ENCODE assay signal across 19 cellular contexts in the genomic region with DNA sequence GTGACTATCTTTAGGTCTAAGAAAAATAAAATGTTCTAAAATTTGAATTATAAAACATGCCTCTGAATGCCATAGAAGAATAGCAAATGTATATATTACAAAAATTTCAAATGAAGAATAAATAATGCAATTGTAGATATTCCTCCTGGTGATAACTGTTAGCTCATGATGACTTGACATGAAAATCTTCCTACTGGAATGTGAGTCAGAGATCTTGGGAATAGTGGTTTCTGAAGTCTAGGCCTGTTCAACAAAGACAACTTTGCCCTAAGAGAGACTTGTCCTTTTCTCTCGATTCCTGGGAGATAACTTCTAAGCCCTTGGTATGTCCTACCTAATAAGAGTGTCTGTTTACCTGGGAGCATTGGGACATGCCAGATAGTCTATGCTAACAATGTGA.
"Had no signal": no experiment of that assay in that cellular context is flagged by ENCODE, and none has a peak within 500 bp of the region (broad histone marks: within the 10 kb centered on the region; RNA-seq: fewer than 3 reads in every experiment).

No MANE protein-coding gene starts in this region.

- H3K4me1 ChIP-seq: pancreas had no signal

- ATAC-seq: left ventricle myocardium superior; pancreas; stimulated activated naive CD8-positive, alpha-beta T cell treated with anti-CD3 and anti-CD28 coated beads, Interleukin-15, amount 100 ng/mL, for 72 hours had no signal

- DNase-seq: activated B cell treated with CpG ODN at 0.5 μM for 24 hours; activated CD4-positive, alpha-beta T cell treated with anti-CD3 and anti-CD28 coated beads, Interleukin-2, amount 50 U/mL, for 1 hour; activated gamma-delta T cell; activated naive CD8-positive, alpha-beta T cell treated with anti-CD3 and anti-CD28 coated beads for 36 hours; central memory CD4-positive, alpha-beta T cell; cortex of kidney; effector memory CD4-positive, alpha-beta T cell; head of caudate nucleus; kidney; left ventricle myocardium superior; mesendoderm; pancreas; SK-N-SH; stimulated activated CD4-positive, alpha-beta T cell treated with anti-CD3 and anti-CD28 coated beads, Interleukin-4, amount 100 ng/mL, for 4 hours; stimulated activated naive CD8-positive, alpha-beta T cell treated with anti-CD3 and anti-CD28 coated beads, Interleukin-15, amount 100 ng/mL, for 72 hours; T-helper 1 cell had no signal

- H3K27ac ChIP-seq: epithelial cell of prostate, pancreas, skin epidermis, thoracic aorta had no signal

- H3K9me3 ChIP-seq: pancreas, SK-N-SH, thoracic aorta had no signal

- H3K9ac ChIP-seq: SK-N-SH had no signal

- H3K27me3 ChIP-seq: pancreas had no signal

- H3K4me2 ChIP-seq: SK-N-SH had no signal

- H3K4me3 ChIP-seq: pancreas, skin epidermis, thoracic aorta had no signal

- H3K36me3 ChIP-seq: pancreas, thoracic aorta had no signal
